Comparison of ENCODE assay signal across 8 cellular contexts in the genomic region with DNA sequence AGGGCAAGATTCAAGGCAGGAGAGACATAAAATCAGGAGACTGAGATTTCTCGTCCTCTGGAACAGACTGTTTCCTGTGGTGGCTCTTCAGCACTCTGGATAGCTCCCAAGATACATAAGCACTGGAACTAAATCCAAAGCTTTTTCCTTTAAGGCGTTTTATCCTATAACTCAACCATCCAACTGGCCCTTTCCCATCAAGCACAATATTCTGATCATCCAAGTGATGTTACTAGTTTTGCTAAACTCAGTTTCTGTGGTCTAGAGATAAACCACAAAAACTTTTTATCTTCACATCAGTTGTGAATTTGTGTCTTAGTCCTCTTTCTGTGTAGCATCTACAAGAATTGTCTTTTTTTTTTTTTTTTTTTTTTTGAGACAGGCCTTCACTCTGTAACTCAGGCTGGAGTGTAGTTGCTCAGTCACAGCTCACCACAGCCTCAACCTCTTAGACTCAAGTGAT.
DNase-seq lines count a peak whose midpoint lies in the region; TF ChIP-seq lines count a peak whose summit lies in the region.

No MANE protein-coding gene starts in this region.

- no peak overlapping the region for H3K27ac Mint-ChIP-seq in activated CD4-positive, alpha-beta memory T cell treated with anti-CD3 and anti-CD28 coated beads, Interleukin-2, amount 10 ng/mL, durations not matched to agents 7 days and 5 days

- CTCF ChIA-PET in BJ (lab: Yijun Ruan, JAX): interaction anchor here (1.1 kb wide), 1 partner anchor 9 kb away, joined by 5 read pairs; no protein-coding TSS in a partner anchor
- CTCF ChIA-PET in activated CD4-positive, alpha-beta memory T cell treated with anti-CD3 and anti-CD28 coated beads, Interleukin-2, amount 10 ng/mL, durations not matched to agents 7 days and 5 days (lab: Charles Lee): interaction anchor here (2.8 kb wide), 1 partner anchor 37 kb away, joined by 11 read pairs; no protein-coding TSS in a partner anchor

- DNase-seq in BJ (ENCODE audit: low read depth): peak; percentile 2
- peak; percentile 5 for DNase-seq in HT1080 (ENCODE audit: low read depth)
- peak; percentile 42 for DNase-seq in activated CD4-positive, alpha-beta memory T cell treated with anti-CD3 and anti-CD28 coated beads, Interleukin-2, amount 10 ng/mL, durations not matched to agents 7 days and 5 days
- DNase-seq in glomerular visceral epithelial cell (ENCODE audit: extremely low spot score): peak; percentile 44
- no peak for DNase-seq in posterior cingulate gyrus
- no peak for DNase-seq in stimulated activated CD4-positive, alpha-beta T cell treated with anti-CD3 and anti-CD28 coated beads, Interleukin-4, amount 100 ng/mL, for 24 hours
- DNase-seq in NCI-H510A (lab: John Stamatoyannopoulos, UW): no peak
- no peak for DNase-seq in NCI-H1417 treated with DMSO at 0.1 percent for 48 hours (lab: John Stamatoyannopoulos, UW)

- H3K9me3 Mint-ChIP-seq in activated CD4-positive, alpha-beta memory T cell treated with anti-CD3 and anti-CD28 coated beads, Interleukin-2, amount 10 ng/mL, durations not matched to agents 7 days and 5 days: peaks cover 5% of the 10 kb centered on the region

- H3K27me3 Mint-ChIP-seq in activated CD4-positive, alpha-beta memory T cell treated with anti-CD3 and anti-CD28 coated beads, Interleukin-2, amount 10 ng/mL, durations not matched to agents 7 days and 5 days: peaks cover 29% of the 10 kb centered on the region

- no peak overlapping the region for H3K4me3 Mint-ChIP-seq in activated CD4-positive, alpha-beta memory T cell treated with anti-CD3 and anti-CD28 coated beads, Interleukin-2, amount 10 ng/mL, durations not matched to agents 7 days and 5 days

- no peak for TF ChIP-seq CTCF in BJ (IDR thresholded peaks at IDR 0.05; ENCODE audit: insufficient read depth, low read depth, low read length)

- POLR2A ChIA-PET in BJ (lab: Charles Lee): interaction anchor here (0.7 kb wide), 1 partner anchor 25 kb away, joined by 3 read pairs; no protein-coding TSS in a partner anchor
- POLR2A ChIA-PET in activated CD4-positive, alpha-beta memory T cell treated with anti-CD3 and anti-CD28 coated beads, Interleukin-2, amount 10 ng/mL, durations not matched to agents 7 days and 5 days (lab: Charles Lee): no interaction called here

- no peaks in the 10 kb centered on the region for H3K27me3 ChIP-seq in BJ (ENCODE audit: control insufficient read depth, insufficient read depth, low read length)

- peaks cover 21% of the 10 kb centered on the region for H3K4me1 Mint-ChIP-seq in activated CD4-positive, alpha-beta memory T cell treated with anti-CD3 and anti-CD28 coated beads, Interleukin-2, amount 10 ng/mL, durations not matched to agents 7 days and 5 days

- no peaks in the 10 kb centered on the region for H3K36me3 Mint-ChIP-seq in activated CD4-positive, alpha-beta memory T cell treated with anti-CD3 and anti-CD28 coated beads, Interleukin-2, amount 10 ng/mL, durations not matched to agents 7 days and 5 days (ENCODE audit: low read depth)

- intact Hi-C loops in posterior cingulate gyrus (cut with DNase I): no loop called here

- H3K36me3 ChIP-seq in BJ (ENCODE audit: control insufficient read depth, insufficient read depth, low read length): no peaks in the 10 kb centered on the region

- H3K4me3 ChIP-seq in BJ (ENCODE audit: low read depth, low read length): no peak overlapping the region

Comparison
In these comparisons a context has a peak if more than half of its experiments do, and no peak if none do; other contexts are left out.
1. DNase-seq: peak in BJ (single experiment), HT1080 (single experiment), activated CD4-positive, alpha-beta memory T cell treated with anti-CD3 and anti-CD28 coated beads, Interleukin-2, amount 10 ng/mL, durations not matched to agents 7 days and 5 days (single experiment) and glomerular visceral epithelial cell (single experiment); none in posterior cingulate gyrus (0 of 10), stimulated activated CD4-positive, alpha-beta T cell treated with anti-CD3 and anti-CD28 coated beads, Interleukin-4, amount 100 ng/mL, for 24 hours (single experiment), NCI-H510A (single experiment) and NCI-H1417 treated with DMSO at 0.1 percent for 48 hours (single experiment).